In genomic region chr5:141878771-141879759, GRCh38 we compare ENCODE assay signal across 7 cellular contexts. TPM values are rescaled to one million over a fixed set of nuclear protein-coding genes. Genes with fewer than 3 reads are reported as not detected.
DNase-seq lines count a peak whose midpoint lies in the region; ATAC-seq and TF ChIP-seq lines count a peak whose summit lies in the region.

No MANE protein-coding gene starts in this region.

- no peaks in the 10 kb centered on the region for H3K36me3 ChIP-seq in brain microvascular endothelial cell (replicated peaks)
- H3K36me3 ChIP-seq in iPS-15b (ENCODE audit: control insufficient read depth, insufficient read depth, low read length): no peaks in the 10 kb centered on the region
- H3K36me3 ChIP-seq in gastrocnemius medialis: no peaks in the 10 kb centered on the region

- intact Hi-C loops in gastrocnemius medialis (cut with DNase I; ENCODE audit: low total_unique reads): loop anchor here (1.0 to 5.0 kb wide), 6 partner anchors 30 to 187 kb away; partner anchors contain the start of gene DELE1

- H3K9me3 ChIP-seq in iPS-15b (ENCODE audit: control insufficient read depth, insufficient read depth, low read length) (no peaks in the 10 kb centered on the region), gastrocnemius medialis (no peaks in the 10 kb centered on the region)

- DNase-seq in NCI-H2107 treated with DMSO at 0.1 percent for 48 hours (lab: John Stamatoyannopoulos, UW; ENCODE audit: unreplicated experiment): peak; percentile 81
- peak; percentile 81 for DNase-seq in UCSD-AML1 (lab: John Stamatoyannopoulos, UW; ENCODE audit: unreplicated experiment)
- DNase-seq in brain microvascular endothelial cell: peak; percentile 72
- peak; percentile 78 to 81 for DNase-seq in gastrocnemius medialis

- H3K27ac ChIP-seq in brain microvascular endothelial cell (no peak overlapping the region), gastrocnemius medialis (peak overlapping the region; percentile 57 to 82 (median 74))

- H3K4me3 ChIP-seq in brain microvascular endothelial cell (ENCODE audit: low read depth, low read length) (peak overlapping the region; percentile 35), iPS-15b (ENCODE audit: low read depth, low read length) (peak overlapping the region; percentile 78), gastrocnemius medialis (peak overlapping the region; percentile 55 to 93 (median 72))

- H3K4me1 ChIP-seq in iPS-15b (ENCODE audit: control insufficient read depth, insufficient read depth, low read length) (peaks cover 46% of the 10 kb centered on the region), gastrocnemius medialis (peaks cover 28% of the 10 kb centered on the region in 2 donors)

- in situ Hi-C loops in brain microvascular endothelial cell (cut with HindIII; ENCODE audit: low pct_ligation_motif_present, low sequenced_read_pairs) (no loop called here), gastrocnemius medialis (cut with MboI; ENCODE audit: low sequenced_read_pairs in 4 of 4) (no loop called here)

- no peak overlapping the region for H3K9ac ChIP-seq in iPS-15b (ENCODE audit: low read depth, low read length)

- peak; percentile 88 for ATAC-seq in GM18508 (IDR thresholded peaks at IDR 0.05; ENCODE audit: insufficient read depth, unreplicated experiment)
- peak; percentile 79 for ATAC-seq in HG03045 (IDR thresholded peaks at IDR 0.05; ENCODE audit: unreplicated experiment)
- peak; percentile 90 to 92 for ATAC-seq in gastrocnemius medialis

- peaks cover 78% of the 10 kb centered on the region for H3K27me3 ChIP-seq in brain microvascular endothelial cell (replicated peaks)
- peaks cover 23% of the 10 kb centered on the region for H3K27me3 ChIP-seq in iPS-15b (ENCODE audit: control insufficient read depth, insufficient read depth, low read length)
- H3K27me3 ChIP-seq in gastrocnemius medialis: peaks cover 41 to 55% (median 50%) of the 10 kb centered on the region in 3 donors

- no peak for TF ChIP-seq POLR2A in gastrocnemius medialis (IDR thresholded peaks at IDR 0.05)

- peak; percentile 98 for TF ChIP-seq CTCF in brain microvascular endothelial cell (IDR thresholded peaks at IDR 0.05; ENCODE audit: low read depth, low read length, missing control alignments)
- TF ChIP-seq CTCF in gastrocnemius medialis (IDR thresholded peaks at IDR 0.05 in 4 of 5, conservative IDR thresholded peaks at IDR 0.05 in 1 of 5): peak; percentile 86 to 98 (median 95)

RNA-seq across cellular contexts. Expression of gene PCDH1, which starts 0.9 kb away (rescaled TPM):
- 10 to 100 TPM; 15.9 to 20.8 (median 18.1) TPM for total RNA-seq in gastrocnemius medialis

RNA-seq across cellular contexts. Expression of gene DELE1, which starts 44.6 kb away (rescaled TPM):
- 10 to 100 TPM; 31.3 to 91.6 (median 52.4) TPM for total RNA-seq in gastrocnemius medialis
